ENCODE assay signal across 8 cellular contexts in the genomic region with DNA sequence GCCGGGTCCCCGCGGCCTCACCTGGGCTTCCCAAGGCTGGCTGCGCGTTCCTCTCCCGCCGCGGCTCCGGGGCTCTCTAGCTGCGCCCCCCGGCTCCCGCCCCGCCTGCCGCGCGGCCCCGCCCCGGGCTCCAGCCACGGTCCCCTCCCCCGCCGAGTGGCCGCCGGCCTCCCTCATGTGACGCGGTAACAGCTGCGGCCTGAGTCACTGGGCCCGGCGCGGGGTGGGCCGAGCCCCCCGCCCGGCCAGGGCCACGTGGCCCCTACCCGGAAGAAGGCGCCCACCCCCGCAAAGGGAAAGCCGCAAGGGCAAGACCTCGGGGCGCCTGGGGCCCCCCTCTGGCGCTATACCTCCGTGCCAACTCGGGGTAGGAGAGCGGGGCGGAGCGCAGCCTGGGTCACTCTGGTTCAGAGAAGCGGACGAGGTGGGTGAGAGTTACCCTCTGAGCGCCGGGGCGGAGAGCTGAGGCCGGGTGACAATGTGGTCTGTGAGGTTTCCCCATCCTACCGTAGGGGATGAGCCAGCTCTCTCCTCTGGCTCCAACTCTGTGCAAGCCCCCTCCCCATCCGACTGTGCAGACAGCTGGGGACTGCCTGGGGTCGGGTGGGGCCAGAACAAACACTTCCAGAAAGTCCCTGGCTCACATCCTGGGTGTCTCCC. TPM values are rescaled to one million over a fixed set of nuclear protein-coding genes. Genes with fewer than 3 reads are reported as not detected.
DNase-seq lines count a peak whose midpoint lies in the region; ATAC-seq and TF ChIP-seq lines count a peak whose summit lies in the region.

A gene with protein sequence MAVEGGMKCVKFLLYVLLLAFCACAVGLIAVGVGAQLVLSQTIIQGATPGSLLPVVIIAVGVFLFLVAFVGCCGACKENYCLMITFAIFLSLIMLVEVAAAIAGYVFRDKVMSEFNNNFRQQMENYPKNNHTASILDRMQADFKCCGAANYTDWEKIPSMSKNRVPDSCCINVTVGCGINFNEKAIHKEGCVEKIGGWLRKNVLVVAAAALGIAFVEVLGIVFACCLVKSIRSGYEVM (minus strand): TSS at position 78 of the 660 bp plus-strand sequence. CDS start 668 bp downstream, outside the sequence.

- 0 out of 2 replicates have a peak, but pooled peaks cover 6% of the 10 kb centered on the region for H3K79me2 ChIP-seq in SU-DHL-6 (ENCODE audit: insufficient read depth, low read length)
- peaks cover 21% of the 10 kb centered on the region for H3K79me2 ChIP-seq in trophoblast cell (ENCODE audit: control insufficient read depth, insufficient read depth, low read length, poor library complexity)

- peak within 1 kb of the TSS; percentile 97 for H3K4ac ChIP-seq in trophoblast cell (ENCODE audit: low read depth, low read length)

- peak within 1 kb of the TSS; percentile 96 for H4K8ac ChIP-seq in trophoblast cell (ENCODE audit: low read depth, low read length)

- peaks cover 18% of the 10 kb centered on the region for H3K79me1 ChIP-seq in trophoblast cell (ENCODE audit: low read length)

- DNase-seq in G401 (ENCODE audit: low spot score) (peak; percentile 65), adipocyte (ENCODE audit: low read depth) (peak; percentile 95), cardiac muscle cell (ENCODE audit: low read depth in 1 of 2, low spot score in 1 of 2) (peak; percentile 91 to 95), trophoblast cell (peak; percentile 81 to 85), upper lobe of left lung (peak; percentile 95 to 98)
- no peak for DNase-seq in Jurkat, Clone E6-1 (ENCODE audit: low read depth, low spot score)

- peak within 1 kb of the TSS; percentile 51 for H2BK12ac ChIP-seq in trophoblast cell (ENCODE audit: low read length)

- no peaks in the 10 kb centered on the region for H3K36me3 ChIP-seq in SU-DHL-6 (ENCODE audit: low read length)
- peaks cover 30% of the 10 kb centered on the region for H3K36me3 ChIP-seq in adipocyte (ENCODE audit: control insufficient read depth, insufficient read depth, low read length, severe bottlenecking)
- peaks cover 11% of the 10 kb centered on the region for H3K36me3 ChIP-seq in cardiac muscle cell
- H3K36me3 ChIP-seq in trophoblast cell (ENCODE audit: control insufficient read depth in 1 of 2, insufficient read depth in 2 of 2, low read length in 2 of 2), result peaks cover 30% of the 10 kb centered on the region in 2 experiments
- H3K36me3 ChIP-seq in upper lobe of left lung, result peaks cover 7 to 32% (median 30%) of the 10 kb centered on the region in 4 donors

- H3K4me2 ChIP-seq in SU-DHL-6 (ENCODE audit: low read depth, low read length, poor library complexity, severe bottlenecking) (peak within 1 kb of the TSS; percentile 77), trophoblast cell (ENCODE audit: low read length) (peak within 1 kb of the TSS; percentile 82)

- TF ChIP-seq POLR2A in upper lobe of left lung (IDR thresholded peaks at IDR 0.05), result peak; percentile 78 to 94 (median 82)

- in situ Hi-C loops in G401 (cut with HindIII; ENCODE audit: low sequenced_read_pairs), result no loop called here

- peak within 1 kb of the TSS; percentile 80 for H2AK5ac ChIP-seq in trophoblast cell (ENCODE audit: low read length)

- H3K14ac ChIP-seq in trophoblast cell (ENCODE audit: low read length), result peak within 1 kb of the TSS; percentile 98

- H3K27me3 ChIP-seq in SU-DHL-6 (ENCODE audit: low read length), result no peaks in the 10 kb centered on the region
- H3K27me3 ChIP-seq in adipocyte (replicated peaks; ENCODE audit: control insufficient read depth, insufficient read depth, low read length), result no peaks in the 10 kb centered on the region
- H3K27me3 ChIP-seq in cardiac muscle cell, result no peaks in the 10 kb centered on the region
- H3K27me3 ChIP-seq in trophoblast cell (ENCODE audit: insufficient read depth, low read length), result no peaks in the 10 kb centered on the region
- no peaks in the 10 kb centered on the region for H3K27me3 ChIP-seq in upper lobe of left lung

- H4K91ac ChIP-seq in trophoblast cell (ENCODE audit: low read depth, low read length), result peak within 1 kb of the TSS; percentile 97

- no peak within 1 kb of the TSS for H3K23ac ChIP-seq in trophoblast cell (ENCODE audit: low read length)

- no peaks in the 10 kb centered on the region for H4K20me1 ChIP-seq in SU-DHL-6 (ENCODE audit: low read depth, low read length)

- H3K27ac ChIP-seq in SU-DHL-6 (ENCODE audit: low read depth, low read length), result peak within 1 kb of the TSS; percentile 62
- peak within 1 kb of the TSS; percentile 90 for H3K27ac ChIP-seq in cardiac muscle cell
- H3K27ac ChIP-seq in trophoblast cell (ENCODE audit: low read depth, low read length), result peak within 1 kb of the TSS; percentile 97
- H3K27ac ChIP-seq in upper lobe of left lung, result peak within 1 kb of the TSS; percentile 98 to 100 (median 98)

- H3K9ac ChIP-seq in SU-DHL-6 (ENCODE audit: low read length) (peak within 1 kb of the TSS; percentile 77), adipocyte (ENCODE audit: low read length) (peak within 1 kb of the TSS; percentile 99), trophoblast cell (ENCODE audit: low read length) (peak within 1 kb of the TSS; percentile 83)

- TF ChIP-seq CTCF in SU-DHL-6 (IDR thresholded peaks at IDR 0.05; ENCODE audit: insufficient read depth, low read length, poor library complexity, severe bottlenecking) (no peak), cardiac muscle cell (IDR thresholded peaks at IDR 0.05; ENCODE audit: low read depth, low read length) (no peak), upper lobe of left lung (IDR thresholded peaks at IDR 0.05) (peak in 1 of 6 experiments; percentile 3)

- no CpG with 5 or more reads among the region's 54 CpGs for WGBS in trophoblast cell (ENCODE audit: extremely low coverage, insufficient coverage, insufficient read length)
- 1% methylated on average over 16 of the region's 54 CpGs; no CpG with 5 or more reads in 1 of the 2 donors for WGBS in upper lobe of left lung, 2 donors

- H3F3A ChIP-seq in SU-DHL-6 (ENCODE audit: insufficient read depth), result peaks cover 30% of the 10 kb centered on the region

- ATAC-seq in GM21619 (IDR thresholded peaks at IDR 0.05; ENCODE audit: unreplicated experiment), result peak; percentile 50
- ATAC-seq in upper lobe of left lung (ENCODE audit: low FRiP score in 2 of 2), result peak; percentile 88 to 93

- H3K4me1 ChIP-seq in adipocyte (ENCODE audit: control insufficient read depth, insufficient read depth, low read length) (peaks cover 45% of the 10 kb centered on the region), cardiac muscle cell (ENCODE audit: low read depth) (peaks cover 17% of the 10 kb centered on the region), trophoblast cell (ENCODE audit: control insufficient read depth in 1 of 2, insufficient read depth in 2 of 2, low read length in 2 of 2) (peaks cover 11 to 17% of the 10 kb centered on the region in 2 experiments), upper lobe of left lung (peaks cover 26 to 64% (median 30%) of the 10 kb centered on the region in 4 donors)

- peak within 1 kb of the TSS; percentile 96 for H2BK120ac ChIP-seq in trophoblast cell (ENCODE audit: insufficient read depth, low read length, poor library complexity)

- peak within 1 kb of the TSS; percentile 90 for H4K12ac ChIP-seq in trophoblast cell (ENCODE audit: low read depth, low read length)

- H3K4me3 ChIP-seq in Jurkat, Clone E6-1 (ENCODE audit: low read length), result peak within 1 kb of the TSS; percentile 86
- H3K4me3 ChIP-seq in SU-DHL-6 (ENCODE audit: insufficient read depth, low read length, poor library complexity, severe bottlenecking) (peak within 1 kb of the TSS; percentile 56), adipocyte (ENCODE audit: low read length) (peak within 1 kb of the TSS; percentile 97), cardiac muscle cell (peak within 1 kb of the TSS; percentile 82), trophoblast cell (ENCODE audit: low read depth, low read length) (peak within 1 kb of the TSS; percentile 93), upper lobe of left lung (peak within 1 kb of the TSS; percentile 55 to 90 (median 84))

- H3K18ac ChIP-seq in trophoblast cell (ENCODE audit: low read length), result peak within 1 kb of the TSS; percentile 97

- no peaks in the 10 kb centered on the region for H3K9me2 ChIP-seq in SU-DHL-6 (replicated peaks; ENCODE audit: insufficient read depth, low read length)

- peak within 1 kb of the TSS; percentile 92 for H2BK5ac ChIP-seq in trophoblast cell (ENCODE audit: low read depth, low read length, poor library complexity)

- H3K9me3 ChIP-seq in SU-DHL-6 (ENCODE audit: insufficient read depth, low read length), result no peaks in the 10 kb centered on the region
- no peaks in the 10 kb centered on the region for H3K9me3 ChIP-seq in adipocyte (ENCODE audit: control insufficient read depth, low read length)
- no peaks in the 10 kb centered on the region for H3K9me3 ChIP-seq in cardiac muscle cell (ENCODE audit: low read depth)
- H3K9me3 ChIP-seq in trophoblast cell (ENCODE audit: insufficient read depth, low read depth, low read length), result no peaks in the 10 kb centered on the region
- H3K9me3 ChIP-seq in upper lobe of left lung, result no peaks in the 10 kb centered on the region

- peak in 3 of 4 donors; percentile 33 to 71 (median 48) for TF ChIP-seq EP300 in upper lobe of left lung (IDR thresholded peaks at IDR 0.05)

- H2AFZ ChIP-seq in SU-DHL-6 (ENCODE audit: low read depth, low read length, severe bottlenecking) (peak within 1 kb of the TSS; percentile 57), trophoblast cell (ENCODE audit: insufficient read depth, low read length, poor library complexity) (peak within 1 kb of the TSS; percentile 57)

RNA-seq across cellular contexts. Expression of the gene that starts here (rescaled TPM):
- total RNA-seq in G401 (2014; rRNA removed; shearing (Covaris generic)), result 897 and 1,131 TPM in 2 replicates
- 177 TPM for polyA plus RNA-seq in Jurkat, Clone E6-1 (2012; ENCODE audit: insufficient read depth, insufficient read length)
- 268 and 584 TPM in 2 replicates for total RNA-seq in cardiac muscle cell
- 694 and 1,103 TPM in 2 replicates for polyA plus RNA-seq in cardiac muscle cell
- polyA plus RNA-seq in trophoblast cell (2013), result 2,489 and 2,535 TPM in 2 replicates
- 1,000 to 10,000 TPM in 3 of 6 donors, 100 to 1,000 TPM in 3; 399 to 1,448 (median 972) TPM for total RNA-seq in upper lobe of left lung
